Comparison of ENCODE assay signal across 17 cellular contexts in the genomic region with DNA sequence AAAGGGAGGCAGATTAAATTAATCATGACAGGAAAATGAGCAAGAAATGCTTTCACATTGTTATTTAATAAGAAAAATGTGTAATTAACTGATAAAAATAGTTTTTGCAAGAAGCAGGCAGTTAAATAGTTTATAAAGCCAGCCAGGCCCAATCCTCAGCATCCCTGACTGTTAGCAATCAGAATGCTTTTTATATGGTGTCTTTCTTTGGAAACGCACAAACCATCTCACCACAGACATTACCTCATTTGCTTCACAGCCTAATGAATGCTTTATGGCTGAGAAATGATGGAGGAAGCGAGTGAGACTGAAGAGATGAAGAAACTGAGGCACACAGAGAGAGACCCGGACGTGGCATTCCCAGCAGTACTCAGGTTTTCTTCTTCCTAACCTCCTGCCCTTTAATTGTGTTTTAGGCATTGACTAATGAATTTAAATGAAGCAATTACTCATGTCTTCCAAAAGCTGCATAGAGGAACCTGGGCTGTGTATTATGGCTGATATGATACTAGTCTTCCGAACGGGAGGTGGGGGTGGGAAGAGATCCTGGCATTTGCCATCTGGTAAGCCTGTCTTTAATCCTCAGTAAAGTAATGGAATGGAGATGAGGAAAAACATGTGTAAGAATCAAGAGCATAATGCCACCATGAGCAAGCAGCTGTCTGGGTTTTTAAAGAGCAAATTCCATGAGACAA.
DNase-seq lines count a peak whose midpoint lies in the region; ATAC-seq and TF ChIP-seq lines count a peak whose summit lies in the region.
"Had no signal": no experiment of that assay in that cellular context is flagged by ENCODE, and none has a peak within 500 bp of the region (broad histone marks: within the 10 kb centered on the region; RNA-seq: fewer than 3 reads in every experiment).

No MANE protein-coding gene starts in this region.

- H2AFZ ChIP-seq in smooth muscle cell (ENCODE audit: low read depth): peak overlapping the region; percentile 6

- H3K9me3 Mint-ChIP-seq in brain: peaks cover 7 to 22% (median 18%) of the 10 kb centered on the region in 5 experiments

- H3K9me3 ChIP-seq in smooth muscle cell (replicated peaks; ENCODE audit: low read depth): no peaks in the 10 kb centered on the region
- H3K9me3 ChIP-seq: A549, Caco-2 had no signal

- WGBS in smooth muscle cell (ENCODE audit: low lambda C conversion rate): 40% methylated on average over 6 of the region's 6 CpGs

- POLR2A ChIA-PET in BJ (lab: Charles Lee): no interaction called here

- H3K27ac ChIP-seq in smooth muscle cell (ENCODE audit: low read depth): peak overlapping the region; percentile 63
- H3K27ac ChIP-seq: A549, RWPE1, SJCRH30 had no signal

- DNase-seq in BJ (ENCODE audit: low read depth): peak; percentile 63
- peak; percentile 93 for DNase-seq in NCI-H82 (lab: John Stamatoyannopoulos, UW)
- no peak for DNase-seq in smooth muscle cell (lab: John Stamatoyannopoulos, UW; ENCODE audit: unreplicated experiment)
- DNase-seq in AG08395 (ENCODE audit: low spot score): no peak
- no peak for DNase-seq in SIG-M5 treated with dmso at 0.1 percent for 504 hours (lab: John Stamatoyannopoulos, UW; ENCODE audit: unreplicated experiment)
- DNase-seq: Caco-2; CD4-positive, CD25-positive, alpha-beta regulatory T cell; DMS79 treated with DMSO at 0.1 percent for 48 hours; NCI-H187 treated with DMSO at 0.1 percent for 48 hours; PC-3; SJCRH30 had no signal

- no peaks in the 10 kb centered on the region for H4K20me1 ChIP-seq in smooth muscle cell (ENCODE audit: low read depth)

- H3K36me3 ChIP-seq in BJ (ENCODE audit: control insufficient read depth, insufficient read depth, low read length): no peaks in the 10 kb centered on the region
- no peaks in the 10 kb centered on the region for H3K36me3 ChIP-seq in smooth muscle cell (ENCODE audit: low read depth)
- H3K36me3 ChIP-seq: SJCRH30 had no signal

- H3K4me2 ChIP-seq in smooth muscle cell: peak overlapping the region; percentile 9
- H3K4me2 ChIP-seq: A549 had no signal

- no peaks in the 10 kb centered on the region for H3K27me3 Mint-ChIP-seq in brain
- H3K27me3 Mint-ChIP-seq: CD4-positive, CD25-positive, alpha-beta regulatory T cell had no signal

- CTCF ChIA-PET in BJ (lab: Yijun Ruan, JAX): interaction anchor here (2.0 kb wide), 1 partner anchor 12 kb away, joined by 8 read pairs; no protein-coding TSS in a partner anchor

- H3K9ac ChIP-seq in smooth muscle cell (ENCODE audit: low read depth): no peak overlapping the region

- H3K4me1 Mint-ChIP-seq in brain: peaks cover 18% of the 10 kb centered on the region
- H3K4me1 Mint-ChIP-seq: CD4-positive, CD25-positive, alpha-beta regulatory T cell had no signal

- H3K4me3 ChIP-seq in BJ (ENCODE audit: low read depth, low read length): no peak overlapping the region
- no peak overlapping the region for H3K4me3 ChIP-seq in smooth muscle cell
- H3K4me3 ChIP-seq: A549, GM12878, K562, SJCRH30 had no signal

- H3K27me3 ChIP-seq in BJ (ENCODE audit: control insufficient read depth, insufficient read depth, low read length) (no peaks in the 10 kb centered on the region), smooth muscle cell (ENCODE audit: low read depth) (no peaks in the 10 kb centered on the region)
- H3K27me3 ChIP-seq: SJCRH30 had no signal

- no peak for ATAC-seq in GM18498 (IDR thresholded peaks at IDR 0.05; ENCODE audit: unreplicated experiment)
- ATAC-seq: A549, GM12878, K562, PC-3 had no signal

- H3K36me3 Mint-ChIP-seq in brain: no peaks in the 10 kb centered on the region
- H3K36me3 Mint-ChIP-seq: CD4-positive, CD25-positive, alpha-beta regulatory T cell had no signal

- no peaks in the 10 kb centered on the region for H3K79me2 ChIP-seq in smooth muscle cell (ENCODE audit: low read depth)

- H3F3A ChIP-seq in smooth muscle cell (ENCODE audit: low read depth): peaks cover 4% of the 10 kb centered on the region

- TF ChIP-seq CTCF in BJ (IDR thresholded peaks at IDR 0.05; ENCODE audit: insufficient read depth, low read depth, low read length) (no peak), brain (conservative IDR thresholded peaks at IDR 0.05) (no peak), smooth muscle cell (IDR thresholded peaks at IDR 0.05; ENCODE audit: borderline replicate concordance, insufficient read depth, poor library complexity, severe bottlenecking) (no peak)

- no peak overlapping the region for H3K4me3 Mint-ChIP-seq in brain
- H3K4me3 Mint-ChIP-seq: CD4-positive, CD25-positive, alpha-beta regulatory T cell had no signal

- H3K4me1 ChIP-seq in smooth muscle cell (ENCODE audit: low read depth): peaks cover 5% of the 10 kb centered on the region
- H3K4me1 ChIP-seq: A549, Caco-2 had no signal

- peak overlapping the region in 3 of 5 experiments; percentile 12 to 89 (median 70) for H3K27ac Mint-ChIP-seq in brain
- H3K27ac Mint-ChIP-seq: CD4-positive, CD25-positive, alpha-beta regulatory T cell had no signal

Comparison
In these comparisons a context has a peak if more than half of its experiments do, and no peak if none do; other contexts are left out.
1. DNase-seq: peak in BJ (single experiment) and NCI-H82 (single experiment); none in smooth muscle cell (single experiment), AG08395 (single experiment) and SIG-M5 treated with dmso at 0.1 percent for 504 hours (single experiment).